8 cellular contexts compared by ENCODE assay signal in genomic region chr12:51025748-51026654, GRCh38. TPM values are rescaled to one million over a fixed set of nuclear protein-coding genes. Genes with fewer than 3 reads are reported as not detected.
DNase-seq lines count a peak whose midpoint lies in the region; ATAC-seq, FAIRE-seq and TF ChIP-seq lines count a peak whose summit lies in the region.

Gene SLC11A2, minus strand, starts transcription at chr12:51026384. Its CDS starts 15,656 bp downstream, at chr12:51010728.

- peak within 1 kb of the TSS; percentile 90 for H3K27ac ChIP-seq in H1 (ENCODE audit: low read depth, low read length)
- peak within 1 kb of the TSS; percentile 74 for H3K27ac ChIP-seq in mesenchymal stem cell (ENCODE audit: low read length, poor library complexity, severe bottlenecking)

- 2% methylated on average over 72 of the region's 79 CpGs; no CpG with 5 or more reads in 1 of the 2 experiments for WGBS in H1 (ENCODE audit: extremely low coverage in 1 of 2, insufficient coverage in 1 of 2, insufficient read length in 1 of 2, insufficient replicate concordance in 2 of 2, low coverage in 1 of 2, low lambda C conversion rate in 2 of 2, missing lambda C conversion rate in 1 of 2), 2 experiments
- WGBS in mesenchymal stem cell, result under 1% methylated on average over 69 of the region's 79 CpGs

- TF ChIP-seq EP300 in H1 (IDR thresholded peaks at IDR 0.05; ENCODE audit: borderline replicate concordance in 1 of 2, low read depth in 2 of 2, low read length in 2 of 2), result 0 out of 3 replicates have a peak, but pooled peaks of 1 of the 2 experiments have one; percentile 61

- H3K9me3 ChIP-seq in H1 (ENCODE audit: insufficient read depth in 2 of 2, low read depth in 1 of 2, low read length in 1 of 2) (no peaks in the 10 kb centered on the region), mesenchymal stem cell (ENCODE audit: control insufficient read depth, low read length) (no peaks in the 10 kb centered on the region)

- no peak for FAIRE-seq in H1 (lab: Jason Lieb, UNC)

- peak within 1 kb of the TSS; percentile 90 for H4K5ac ChIP-seq in H1 (ENCODE audit: insufficient read length, low read depth, low read length)

- H3K4me1 ChIP-seq in H1 (replicated peaks in 1 of 4; ENCODE audit: control insufficient read depth in 3 of 4, insufficient read depth in 4 of 4, low read length in 3 of 4), result peaks cover 9 to 16% (median 13%) of the 10 kb centered on the region in 4 experiments
- peaks cover 12% of the 10 kb centered on the region for H3K4me1 ChIP-seq in mesenchymal stem cell (ENCODE audit: control insufficient read depth, insufficient read depth, low read depth, low read length)

- H2BK15ac ChIP-seq in H1 (ENCODE audit: low read length), result peak within 1 kb of the TSS; percentile 93; the same call in 1 of the 2 replicates
- peak within 1 kb of the TSS; percentile 93 for H2BK15ac ChIP-seq in mesenchymal stem cell (ENCODE audit: low read depth, poor library complexity, severe bottlenecking)

- peak within 1 kb of the TSS; percentile 92 for H3K56ac ChIP-seq in H1 (replicated peaks; ENCODE audit: insufficient read length, low read depth, low read length)

- H2BK20ac ChIP-seq in H1 (ENCODE audit: low read length), result no peak within 1 kb of the TSS

- H3K23ac ChIP-seq in H1 (ENCODE audit: insufficient read length) (no peak within 1 kb of the TSS), mesenchymal stem cell (ENCODE audit: low read length in 2 of 2) (no peak within 1 kb of the TSS)

- H3K18ac ChIP-seq in H1 (ENCODE audit: extremely low read depth, low read length), result peak within 1 kb of the TSS; percentile 97
- H3K18ac ChIP-seq in mesenchymal stem cell (ENCODE audit: low read depth in 1 of 2, low read length in 2 of 2), result peak within 1 kb of the TSS; percentile 92 to 97

- H4K8ac ChIP-seq in H1 (ENCODE audit: extremely low read depth, insufficient read depth, low read length) (peak within 1 kb of the TSS; percentile 96), mesenchymal stem cell (ENCODE audit: low read length) (peak within 1 kb of the TSS; percentile 97)

- CTCF ChIA-PET in H1 (lab: Charles Lee; ENCODE audit: partially characterized antibody), result interaction anchor here (0.7 to 8.0 kb wide), 11 partner anchors 17 to 297 kb away, joined by 3 to 66 read pairs (median 4); no protein-coding TSS in a partner anchor

- H2AK5ac ChIP-seq in H1 (ENCODE audit: low read depth, low read length) (no peak within 1 kb of the TSS), mesenchymal stem cell (ENCODE audit: low read length, severe bottlenecking) (no peak within 1 kb of the TSS)

- H2AFZ ChIP-seq in H1 (ENCODE audit: low read length), result no peak within 1 kb of the TSS
- peak within 1 kb of the TSS; percentile 92 for H2AFZ ChIP-seq in mesenchymal stem cell (ENCODE audit: low read depth, low read length)

- H3K4me3 ChIP-seq in H1 (ENCODE audit: extremely low read depth in 1 of 4, insufficient read depth in 2 of 4, low read depth in 3 of 4, low read length in 4 of 4) (peak within 1 kb of the TSS; percentile 54 to 72 (median 64)), mesenchymal stem cell (ENCODE audit: insufficient read depth in 1 of 2, low read depth in 1 of 2, low read length in 2 of 2) (peak within 1 kb of the TSS; percentile 88 to 91)

- peaks cover 1% of the 10 kb centered on the region; the same call in 1 of the 2 replicates for H3K23me2 ChIP-seq in H1 (ENCODE audit: low read depth, low read length)

- H3K4ac ChIP-seq in H1 (replicated peaks; ENCODE audit: insufficient read length, low read depth, low read length), result peak within 1 kb of the TSS; percentile 49
- peak within 1 kb of the TSS; percentile 24 to 70 for H3K4ac ChIP-seq in mesenchymal stem cell (ENCODE audit: low read depth in 1 of 2, low read length in 2 of 2)

- peak within 1 kb of the TSS; percentile 64 to 92 (median 87) for H3K9ac ChIP-seq in H1 (replicated peaks in 1 of 4; ENCODE audit: extremely low read depth in 1 of 4, low read depth in 3 of 4, low read length in 3 of 4)
- peak within 1 kb of the TSS; percentile 96 for H3K9ac ChIP-seq in mesenchymal stem cell (ENCODE audit: low read length)

- H3K79me2 ChIP-seq in H1 (ENCODE audit: control insufficient read depth in 1 of 2, insufficient read depth in 2 of 2, low read length in 2 of 2), result peaks cover 15 to 45% of the 10 kb centered on the region in 2 experiments

- H2BK120ac ChIP-seq in H1 (replicated peaks; ENCODE audit: low read depth, low read length) (peak within 1 kb of the TSS; percentile 25), mesenchymal stem cell (ENCODE audit: low read depth, low read length) (peak within 1 kb of the TSS; percentile 42)

- peak; percentile 94 for DNase-seq in COR-L47 (lab: John Stamatoyannopoulos, UW)
- peak in 75 of 76 experiments; percentile 73 to 97 (median 94) for DNase-seq in HUDEP-2 (lab: John Stamatoyannopoulos, UW; ENCODE audit: unreplicated experiment in 76 of 76)
- peak; percentile 93 for DNase-seq in NOMO-1 treated with dmso at 0.1 percent for 144 hours (lab: John Stamatoyannopoulos, UW; ENCODE audit: unreplicated experiment)
- DNase-seq in activated CD8-positive, alpha-beta memory T cell treated with anti-CD3 and anti-CD28 coated beads for 48 hours (ENCODE audit: low read depth in 2 of 3, low spot score in 2 of 3), result peak; percentile 82 to 91 (median 89)
- peak; percentile 92 to 95 for DNase-seq in H1 (ENCODE audit: low read depth in 1 of 2, low spot score in 2 of 2)
- DNase-seq in mesenchymal stem cell, result peak; percentile 94
- DNase-seq in stimulated activated CD8-positive, alpha-beta memory T cell treated with anti-CD3 and anti-CD28 coated beads, Interleukin-12 subunit alpha, Interleukin-12 subunit beta, amount 100 ng/mL, for 24 hours (ENCODE audit: extremely low read depth), result peak; percentile 86

- peak within 1 kb of the TSS; percentile 74 to 88 for H3K4me2 ChIP-seq in H1 (ENCODE audit: insufficient read depth in 1 of 2, low read depth in 2 of 2, low read length in 2 of 2)
- peak within 1 kb of the TSS; percentile 90 for H3K4me2 ChIP-seq in mesenchymal stem cell (ENCODE audit: low read length, poor library complexity, severe bottlenecking)

- peak; percentile 81 to 87 for TF ChIP-seq POLR2A in H1 (IDR thresholded peaks at IDR 0.05; ENCODE audit: control extremely low read depth in 1 of 2, low read depth in 2 of 2, low read length in 2 of 2)

- ATAC-seq in GM21381 (IDR thresholded peaks at IDR 0.05; ENCODE audit: unreplicated experiment), result peak; percentile 92

- TF ChIP-seq CTCF in H1 (IDR thresholded peaks at IDR 0.05; ENCODE audit: control extremely low read depth in 1 of 3, insufficient read depth in 1 of 3, low read depth in 1 of 3, low read length in 3 of 3), result no peak; a peak in 1 of 4 replicates

- H2BK5ac ChIP-seq in H1 (ENCODE audit: low read depth, low read length) (peak within 1 kb of the TSS; percentile 96), mesenchymal stem cell (ENCODE audit: low read depth, low read length, poor library complexity, severe bottlenecking) (peak within 1 kb of the TSS; percentile 19)

- peak within 1 kb of the TSS; percentile 97 for H4K91ac ChIP-seq in H1 (replicated peaks; ENCODE audit: insufficient read length, low read length)
- peak within 1 kb of the TSS; percentile 88 for H4K91ac ChIP-seq in mesenchymal stem cell (ENCODE audit: low read length)

- no peaks in the 10 kb centered on the region for H3K36me3 ChIP-seq in H1 (ENCODE audit: control insufficient read depth in 2 of 4, insufficient read depth in 4 of 4, low read length in 3 of 4)
- no peaks in the 10 kb centered on the region for H3K36me3 ChIP-seq in mesenchymal stem cell (ENCODE audit: control insufficient read depth in 1 of 2, insufficient read depth in 2 of 2, low read depth in 1 of 2, low read length in 2 of 2)

- H4K20me1 ChIP-seq in H1 (replicated peaks in 1 of 2; ENCODE audit: control insufficient read depth in 1 of 2, insufficient read depth in 2 of 2, low read length in 2 of 2), result no peaks in the 10 kb centered on the region

- POLR2A ChIA-PET in H1 (lab: Charles Lee; ENCODE audit: partially characterized antibody), result interaction anchor here (0.6 to 4.2 kb wide), 23 partner anchors 10 to 325 kb away, joined by 3 to 30 read pairs (median 4); partner anchors contain the start of genes CSRNP2 and LETMD1

- no peak within 1 kb of the TSS; the same call in none of the 2 replicates for H2BK12ac ChIP-seq in H1 (ENCODE audit: low read depth, low read length)
- peak within 1 kb of the TSS in 1 of 2 experiments; percentile 85 for H2BK12ac ChIP-seq in mesenchymal stem cell (ENCODE audit: low read length in 2 of 2)

- TF ChIP-seq RAD21 in H1 (IDR thresholded peaks at IDR 0.05 in 1 of 2, conservative IDR thresholded peaks at IDR 0.05 in 1 of 2; ENCODE audit: low read depth in 2 of 2, low read length in 2 of 2), result 0 out of 4 replicates have a peak, but pooled peaks of 1 of the 2 experiments have one; percentile 3

- H3K27me3 ChIP-seq in H1 (replicated peaks in 1 of 4; ENCODE audit: control insufficient read depth in 3 of 4, extremely low read depth in 1 of 4, insufficient read depth in 3 of 4, low read length in 3 of 4), result no peaks in the 10 kb centered on the region; a peak in 1 of 7 replicates
- H3K27me3 ChIP-seq in mesenchymal stem cell (ENCODE audit: control insufficient read depth in 1 of 2, insufficient read depth in 1 of 2, low read length in 2 of 2), result peaks cover 4 to 7% of the 10 kb centered on the region in 2 experiments

- H3K14ac ChIP-seq in H1 (ENCODE audit: insufficient read length), result no peak within 1 kb of the TSS
- H3K14ac ChIP-seq in mesenchymal stem cell (ENCODE audit: low read length in 2 of 2), result peak within 1 kb of the TSS in 1 of 2 experiments; percentile 10

- H3K79me1 ChIP-seq in H1 (ENCODE audit: low read depth, low read length), result peaks cover 4% of the 10 kb centered on the region; the same call in 1 of the 2 replicates
- peaks cover 4% of the 10 kb centered on the region for H3K79me1 ChIP-seq in mesenchymal stem cell (replicated peaks; ENCODE audit: low read length, poor library complexity, severe bottlenecking)

TF ChIP-seq in H1, 55 proteins besides CTCF, POLR2A, EP300 and RAD21 (continues in another document):
- TF ChIP-seq PHF8 (conservative IDR thresholded peaks at IDR 0.05; ENCODE audit: low read depth, low read length) (peak; percentile 80), ASH2L (IDR thresholded peaks at IDR 0.05; ENCODE audit: low read length) (peak; percentile 95)

RNA-seq across cellular contexts. Expression of gene SLC11A2, which starts in this region (rescaled TPM):
- 59.3 and 61.5 TPM in 2 replicates for total RNA-seq in H1 (2021; fragmentation: NEBNext Ultra II Directional; extraction: Animal tissue kit (Norgen Biotek cat#: 25700))
- 42.8 and 55.0 TPM in 2 replicates for polyA plus RNA-seq in H1 (2011; rRNA removed)
- 47.5 TPM for polyA plus RNA-seq in H1 (2011; cell fraction: cytosol; rRNA removed)
- polyA plus RNA-seq in H1 (2011; cell fraction: nucleus; rRNA removed), result 67.8 TPM
- 31.7 to 50.0 TPM (median 40.8 TPM) in 4 replicates for polyA plus RNA-seq in H1 (2012, experiment 1 of 2)
- polyA plus RNA-seq in H1 (2012, experiment 2 of 2), result 6.9 TPM
- 47.6 TPM for polyA plus RNA-seq in H1 (2013, experiment 1 of 2)
- polyA plus RNA-seq in H1 (2013, experiment 2 of 2), result 48.7 TPM
- polyA minus RNA-seq in H1 (2011; rRNA and poly(A)+ RNA removed), result 129 and 143 TPM in 2 replicates
- 41.7 TPM for polyA minus RNA-seq in H1 (2011; cell fraction: cytosol; rRNA and poly(A)+ RNA removed)
- polyA minus RNA-seq in H1 (2011; cell fraction: nucleus; rRNA and poly(A)+ RNA removed), result 77.3 TPM
- 20.4 TPM for polyA plus RNA-seq in mesenchymal stem cell (2013, experiment 1 of 2)
- 19.7 TPM for polyA plus RNA-seq in mesenchymal stem cell (2013, experiment 2 of 2)

Comparison
In these comparisons a context has a peak if more than half of its experiments do, and no peak if none do; other contexts are left out.
1. Peak in every context shown above with its lines: DNase-seq, ATAC-seq, H3K4me3 ChIP-seq and H3K27ac ChIP-seq.